ENCODE assay signal across 8 cellular contexts in genomic region chr1:85344256-85344694, GRCh38.
DNase-seq lines count a peak whose midpoint lies in the region; ATAC-seq, FAIRE-seq and TF ChIP-seq lines count a peak whose summit lies in the region.

No MANE protein-coding gene starts in this region.

- H3K4me1 ChIP-seq in endothelial cell of umbilical vein (ENCODE audit: control insufficient read depth, extremely low read depth, insufficient read depth, low read length) (peaks cover 67% of the 10 kb centered on the region), parathyroid adenoma (no peaks in the 10 kb centered on the region)

- H3K4me2 ChIP-seq in endothelial cell of umbilical vein (ENCODE audit: insufficient read depth, low read length) (peak overlapping the region; percentile 80), parathyroid adenoma (ENCODE audit: low read length) (no peak overlapping the region)

- ATAC-seq in HG02763 (IDR thresholded peaks at IDR 0.05; ENCODE audit: unreplicated experiment) (no peak), GM18867 (IDR thresholded peaks at IDR 0.05; ENCODE audit: unreplicated experiment) (no peak)

- no peaks in the 10 kb centered on the region for H3K27me3 ChIP-seq in endothelial cell of umbilical vein (ENCODE audit: control insufficient read depth in 2 of 2, insufficient read depth in 2 of 2, low read length in 2 of 2)
- no peaks in the 10 kb centered on the region for H3K27me3 ChIP-seq in parathyroid adenoma (ENCODE audit: control insufficient read depth, insufficient read depth, low read length)

- DNase-seq in NCI-H226 (peak; percentile 60), endothelial cell of umbilical vein (ENCODE audit: low read depth, low spot score) (no peak), DMS79 (lab: John Stamatoyannopoulos, UW) (no peak)
- no peak for DNase-seq in effector CD8-positive, alpha-beta T cell (lab: John Stamatoyannopoulos, UW)

- intact Hi-C loops in endothelial cell of umbilical vein (cut with micrococcal nuclease) = loop anchor here (1.0 kb wide), 11 partner anchors 16 to 348 kb away; partner anchors contain the start of gene BCL10

- TF ChIP-seq CTCF in endothelial cell of umbilical vein (IDR thresholded peaks at IDR 0.05; ENCODE audit: extremely low read depth in 1 of 2, insufficient read depth in 1 of 2, low read depth in 1 of 2, low read length in 2 of 2) = peak; percentile 65 to 74
- peak; percentile 49 for TF ChIP-seq CTCF in parathyroid adenoma (IDR thresholded peaks at IDR 0.05)

- dilution Hi-C loops in endothelial cell of umbilical vein (cut with MboI; ENCODE audit: extremely low pct_ligation_motif_present, low sequenced_read_pairs) = no loop called here

- H3K9ac ChIP-seq in endothelial cell of umbilical vein (replicated peaks; ENCODE audit: extremely low read depth, insufficient read depth, low read length) = peak overlapping the region; percentile 87
- no peak overlapping the region for H3K9ac ChIP-seq in parathyroid adenoma

- POLR2A ChIA-PET in endothelial cell of umbilical vein (lab: Charles Lee) = interaction anchor here (1.1 to 3.0 kb wide), 11 partner anchors 15 to 240 kb away, joined by 3 to 48 read pairs (median 7); partner anchors contain the start of genes CCN1 and DDAH1

- H3K36me3 ChIP-seq in endothelial cell of umbilical vein (ENCODE audit: control insufficient read depth in 2 of 2, extremely low read depth in 1 of 2, insufficient read depth in 2 of 2, low read length in 2 of 2) (peaks cover 0 to 2% of the 10 kb centered on the region in 2 experiments), parathyroid adenoma (ENCODE audit: control insufficient read depth, insufficient read depth, low read length) (no peaks in the 10 kb centered on the region)

- TF ChIP-seq POLR2A in endothelial cell of umbilical vein (IDR thresholded peaks at IDR 0.05; ENCODE audit: low read depth, low read length) = peak; percentile 54

- no TSS peak for BruUV-seq in endothelial cell of umbilical vein (replicated peaks; lab: Mats Ljungman, UMichigan)

- H3K79me2 ChIP-seq in endothelial cell of umbilical vein (ENCODE audit: control insufficient read depth, insufficient read depth, low read length) = peaks cover 34% of the 10 kb centered on the region
- H3K79me2 ChIP-seq in parathyroid adenoma = no peaks in the 10 kb centered on the region

- no peaks in the 10 kb centered on the region for H4K20me1 ChIP-seq in endothelial cell of umbilical vein (replicated peaks; ENCODE audit: control insufficient read depth, extremely low read depth, insufficient read depth, low read length)

- H3K27ac ChIP-seq in endothelial cell of umbilical vein (ENCODE audit: insufficient read depth, low read depth, low read length) = peak overlapping the region; percentile 99
- no peak overlapping the region for H3K27ac ChIP-seq in parathyroid adenoma

- H3K4me3 ChIP-seq in endothelial cell of umbilical vein (replicated peaks in 1 of 3; ENCODE audit: insufficient read depth in 1 of 3, low read depth in 1 of 3, low read length in 3 of 3) (peak overlapping the region in 1 of 3 experiments; percentile 20), parathyroid adenoma (ENCODE audit: low read depth, low read length) (no peak overlapping the region)

- no peaks in the 10 kb centered on the region for H3K9me3 ChIP-seq in endothelial cell of umbilical vein (replicated peaks; ENCODE audit: control insufficient read depth, insufficient read depth, low read length)
- no peaks in the 10 kb centered on the region for H3K9me3 ChIP-seq in parathyroid adenoma (ENCODE audit: control insufficient read depth, low read length)

- FAIRE-seq in G401.6 (lab: Jason Lieb, UNC) (peak; percentile 78), endothelial cell of umbilical vein (lab: Jason Lieb, UNC) (no peak)

- H3K9me1 ChIP-seq in endothelial cell of umbilical vein (replicated peaks; ENCODE audit: control insufficient read depth, extremely low read depth, insufficient read depth, low read length) = no peaks in the 10 kb centered on the region

- H2AFZ ChIP-seq in endothelial cell of umbilical vein (ENCODE audit: low read depth, low read length) = no peak overlapping the region
- H2AFZ ChIP-seq in parathyroid adenoma = no peak overlapping the region

- CTCF ChIA-PET in endothelial cell of umbilical vein (lab: Charles Lee) = interaction anchor here (0.6 to 5.0 kb wide), 42 partner anchors 12 to 351 kb away, joined by 3 to 55 read pairs (median 5); partner anchors contain the start of genes BCL10, CCN1 and DDAH1

TF ChIP-seq in endothelial cell of umbilical vein, 7 proteins besides CTCF, POLR2A, EP300 and RAD21:
- peak; percentile 43 for TF ChIP-seq POLR2AphosphoS5 (IDR thresholded peaks at IDR 0.05; ENCODE audit: insufficient read depth, low read depth, low read length)
- no peak for TF ChIP-seq GATA2 (IDR thresholded peaks at IDR 0.05; ENCODE audit: insufficient read depth, insufficient read length, low read depth, low read length)
- TF ChIP-seq MYC (IDR thresholded peaks at IDR 0.05; ENCODE audit: low read depth, low read length) = no peak
